8 cellular contexts compared by ENCODE assay signal in genomic region chr13:21638319-21639282, GRCh38. TPM values are rescaled to one million over a fixed set of nuclear protein-coding genes. Genes with fewer than 3 reads are reported as not detected.
A peak's percentile ranks its signal among the peaks of the same experiment; 100 is the strongest.
DNase-seq lines count a peak whose midpoint lies in the region; ATAC-seq, FAIRE-seq and TF ChIP-seq lines count a peak whose summit lies in the region.

No MANE protein-coding gene starts in this region.

- no peaks in the 10 kb centered on the region for H3K36me3 Mint-ChIP-seq in naive B cell

- no peak overlapping the region for H3K4me3 ChIP-seq in dorsolateral prefrontal cortex

- H3K27ac ChIP-seq in dorsolateral prefrontal cortex = no peak overlapping the region

- ATAC-seq in naive B cell (ENCODE audit: low read depth in 2 of 2) = no peak

- peaks cover 0 to 10% (median 7%) of the 10 kb centered on the region in 3 donors for H3K4me1 Mint-ChIP-seq in naive B cell

- H3K27me3 Mint-ChIP-seq in naive B cell = peaks cover 14 to 26% (median 16%) of the 10 kb centered on the region in 3 donors

- FAIRE-seq in RCC 7860 (lab: Jason Lieb, UNC) = peak; percentile 16

- CTCF ChIA-PET in HEK293T (lab: Yijun Ruan, JAX) = interaction anchor here (0.6 to 1.8 kb wide), 8 partner anchors 8 to 1124 kb away, joined by 3 to 7 read pairs (median 4); no protein-coding TSS in a partner anchor

- H3K27me3 ChIP-seq in dorsolateral prefrontal cortex = peaks cover 0 to 8% (median 0%) of the 10 kb centered on the region in 45 donors

- intact Hi-C loops in dorsolateral prefrontal cortex (cut with DNase I) = loop anchor here (10.0 kb wide), 3 partner anchors 636 to 1156 kb away; no protein-coding TSS in a partner anchor

- no peak overlapping the region for H3K4me3 Mint-ChIP-seq in naive B cell

- peak overlapping the region in 1 of 6 donors; percentile 76 for H3K27ac Mint-ChIP-seq in naive B cell

- peak; percentile 70 to 98 (median 85) for TF ChIP-seq CTCF in dorsolateral prefrontal cortex (IDR thresholded peaks at IDR 0.05 in 54 of 56, conservative IDR thresholded peaks at IDR 0.05 in 2 of 56; ENCODE audit: low read depth in 1 of 56, partially characterized antibody in 56 of 56)

- peaks cover 0 to under 1% (median 0%) of the 10 kb centered on the region in 7 donors for H3K9me3 Mint-ChIP-seq in naive B cell

- POLR2A ChIA-PET in HEK293T (lab: Yijun Ruan, JAX) = interaction anchor here (1.3 to 1.7 kb wide), 3 partner anchors 31 to 35 kb away, joined by 3 to 5 read pairs (median 4); partner anchors contain the start of genes FGF9 and MICU2

- DNase-seq in activated T-cell treated with anti-CD3 and anti-CD28 coated beads for 4 hours = peak; percentile 32
- no peak for DNase-seq in activated T-cell treated with anti-CD3 and anti-CD28 coated beads, Interleukin-2, amount 50 U/mL, for 48 hours
- DNase-seq in HEK293T (ENCODE audit: extremely low spot score) = peak; percentile 13
- peak; percentile 10 for DNase-seq in RCC 7860 (ENCODE audit: low spot score)
- DNase-seq in dorsolateral prefrontal cortex = peak in 1 of 10 donors; percentile 20
- DNase-seq in naive B cell = peak; percentile 28
- DNase-seq in GM19238 (ENCODE audit: insufficient read length, low spot score) = no peak
- DNase-seq in HuH-7.5 (ENCODE audit: low spot score) = no peak

TF ChIP-seq in HEK293T, 16 proteins besides CTCF, POLR2A, EP300 and RAD21:
- TF ChIP-seq NFRKB (IDR thresholded peaks at IDR 0.05) (no peak), PKNOX1 (IDR thresholded peaks at IDR 0.05) (0 out of 2 replicates have a peak, but pooled peaks have one; percentile 25)

RNA-seq across cellular contexts. Expression of gene FGF9, which starts 32.3 kb away (rescaled TPM):
- 10 to 100 TPM in 99 of 120 experiments, 1 to 10 TPM in 21; 4.4 to 25.3 (median 14.5) TPM for total RNA-seq in dorsolateral prefrontal cortex
- under 1 TPM; 0.11 to 0.64 (median 0.33) TPM for polyA plus RNA-seq in naive B cell (ENCODE audit: low read depth in 6 of 6)

RNA-seq across cellular contexts. Expression of gene MICU2, which starts 34.6 kb away (rescaled TPM):
- 10 to 100 TPM; 26.5 to 61.5 (median 42.9) TPM for total RNA-seq in dorsolateral prefrontal cortex
- 10 to 100 TPM; 36.0 to 51.4 (median 40.0) TPM for polyA plus RNA-seq in naive B cell (ENCODE audit: low read depth in 6 of 6)

Comparison
In these comparisons a context has a peak if more than half of its experiments do, and no peak if none do; other contexts are left out.
1. DNase-seq: peak in activated T-cell treated with anti-CD3 and anti-CD28 coated beads for 4 hours (single experiment), HEK293T (single experiment), RCC 7860 (single experiment) and naive B cell (single experiment); none in activated T-cell treated with anti-CD3 and anti-CD28 coated beads, Interleukin-2, amount 50 U/mL, for 48 hours (0 of 2), GM19238 (single experiment) and HuH-7.5 (single experiment).